In the genomic region with DNA sequence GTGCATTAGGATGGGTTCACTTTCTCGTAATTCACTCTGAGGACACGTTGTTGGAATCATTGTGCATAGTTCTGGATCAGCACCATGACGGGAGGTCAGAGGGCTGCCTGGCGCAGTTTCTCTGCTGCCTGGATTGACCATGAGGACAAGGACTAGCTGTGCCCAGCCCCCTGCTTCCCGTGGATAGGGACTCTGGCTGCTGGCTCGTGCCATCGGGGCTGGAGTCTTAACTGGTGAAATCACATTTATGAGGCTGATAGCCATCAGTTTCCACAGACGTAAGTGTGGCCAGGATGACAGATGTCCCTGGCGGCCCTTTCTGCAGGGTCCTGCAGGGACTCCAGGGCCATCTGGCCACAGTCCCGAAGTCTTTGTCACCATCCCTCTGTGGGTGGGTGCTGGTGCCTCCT, we compare ENCODE assay signal across 12 cellular contexts. TPM values are rescaled to one million over a fixed set of nuclear protein-coding genes. Genes with fewer than 3 reads are reported as not detected.
DNase-seq lines count a peak whose midpoint lies in the region; ATAC-seq, FAIRE-seq and TF ChIP-seq lines count a peak whose summit lies in the region.
"Had no signal": no experiment of that assay in that cellular context is flagged by ENCODE, and none has a peak within 500 bp of the region (broad histone marks: within the 10 kb centered on the region; RNA-seq: fewer than 3 reads in every experiment).

No MANE protein-coding gene starts in this region.

- TF ChIP-seq CTCF in kidney (IDR thresholded peaks at IDR 0.05; ENCODE audit: borderline replicate concordance, extremely low read depth, insufficient read depth), result no peak
- TF ChIP-seq CTCF in smooth muscle cell (IDR thresholded peaks at IDR 0.05; ENCODE audit: borderline replicate concordance, insufficient read depth, poor library complexity, severe bottlenecking), result no peak
- TF ChIP-seq CTCF in mammary epithelial cell (conservative IDR thresholded peaks at IDR 0.05 in 1 of 2, IDR thresholded peaks at IDR 0.05 in 1 of 2; ENCODE audit: extremely low read depth in 1 of 2, insufficient read depth in 1 of 2, low read depth in 1 of 2, low read length in 2 of 2), result no peak

- no peaks in the 10 kb centered on the region for H3F3A ChIP-seq in smooth muscle cell (ENCODE audit: low read depth)

- BruUV-seq in mammary epithelial cell (replicated peaks; lab: Mats Ljungman, UMichigan), result no TSS peak

- 32% methylated on average over 10 of the region's 10 CpGs for WGBS in smooth muscle cell (ENCODE audit: low lambda C conversion rate)
- WGBS in mammary epithelial cell (ENCODE audit: low coverage, missing lambda C conversion rate), result 46% methylated on average over 10 of the region's 10 CpGs

- DNase-seq in EH (ENCODE audit: low read depth) (peak; percentile 72), adipocyte (ENCODE audit: low read depth) (no peak), kidney (peak; percentile 93), smooth muscle cell (lab: John Stamatoyannopoulos, UW; ENCODE audit: unreplicated experiment) (no peak), mammary epithelial cell (no peak), DMS79 treated with DMSO at 0.1 percent for 48 hours (lab: John Stamatoyannopoulos, UW) (no peak)
- DNase-seq: activated T-cell treated with anti-CD3 and anti-CD28 coated beads, Interleukin-2, amount 50 U/mL, for 72 hours; NCI-H226; RPMI8226 had no signal

- CTCF ChIA-PET in mammary epithelial cell (lab: Charles Lee; ENCODE audit: low non-redundant PET), result no interaction called here

- H3K79me2 ChIP-seq in smooth muscle cell (ENCODE audit: low read depth) (no peaks in the 10 kb centered on the region), mammary epithelial cell (ENCODE audit: insufficient read depth, low read length) (peaks cover 4% of the 10 kb centered on the region)

- H3K4me3 ChIP-seq in adipocyte (ENCODE audit: low read length), result no peak overlapping the region
- no peak overlapping the region for H3K4me3 ChIP-seq in kidney (ENCODE audit: low read length in 2 of 2)
- no peak overlapping the region for H3K4me3 ChIP-seq in smooth muscle cell
- no peak overlapping the region for H3K4me3 ChIP-seq in mammary epithelial cell (replicated peaks in 1 of 3; ENCODE audit: insufficient read depth in 1 of 3, low read depth in 2 of 3, low read length in 3 of 3)

- peaks cover 42% of the 10 kb centered on the region for H3K4me1 ChIP-seq in adipocyte (ENCODE audit: control insufficient read depth, insufficient read depth, low read length)
- H3K4me1 ChIP-seq in kidney (ENCODE audit: control insufficient read depth in 1 of 2, insufficient read depth in 1 of 2, low read depth in 1 of 2, low read length in 2 of 2), result peaks cover 14 to 17% of the 10 kb centered on the region in 2 donors
- H3K4me1 ChIP-seq in smooth muscle cell (ENCODE audit: low read depth), result no peaks in the 10 kb centered on the region
- H3K4me1 ChIP-seq in mammary epithelial cell (ENCODE audit: insufficient read depth, low read length), result peaks cover 18% of the 10 kb centered on the region

- no peak for FAIRE-seq in kidney (lab: Jason Lieb, UNC)
- FAIRE-seq: endometrium had no signal

- H3K4me2 ChIP-seq in smooth muscle cell (peak overlapping the region; percentile 0), mammary epithelial cell (ENCODE audit: insufficient read depth, low read depth, low read length) (no peak overlapping the region)

- H3K27ac ChIP-seq in kidney (ENCODE audit: low read depth in 2 of 2, low read length in 2 of 2) (peak overlapping the region in 1 of 2 donors; percentile 26), smooth muscle cell (ENCODE audit: low read depth) (no peak overlapping the region), mammary epithelial cell (ENCODE audit: insufficient read depth, low read depth, low read length) (no peak overlapping the region)

- H3K9me3 ChIP-seq in adipocyte (ENCODE audit: control insufficient read depth, low read length) (no peaks in the 10 kb centered on the region), kidney (ENCODE audit: control insufficient read depth in 1 of 2, low read length in 2 of 2) (no peaks in the 10 kb centered on the region), smooth muscle cell (replicated peaks; ENCODE audit: low read depth) (no peaks in the 10 kb centered on the region), mammary epithelial cell (replicated peaks; ENCODE audit: insufficient read depth, low read length) (no peaks in the 10 kb centered on the region)

- no peak for ATAC-seq in GM19455 (IDR thresholded peaks at IDR 0.05; ENCODE audit: unreplicated experiment)
- no peak for ATAC-seq in HG02610 (IDR thresholded peaks at IDR 0.05; ENCODE audit: unreplicated experiment)
- ATAC-seq: activated T-cell treated with anti-CD3 and anti-CD28 coated beads, Interleukin-2, amount 50 U/mL, for 72 hours had no signal

- H4K20me1 ChIP-seq in smooth muscle cell (ENCODE audit: low read depth) (peaks cover 85% of the 10 kb centered on the region), mammary epithelial cell (ENCODE audit: insufficient read depth, low read length) (no peaks in the 10 kb centered on the region)

- H3K36me3 ChIP-seq in adipocyte (ENCODE audit: control insufficient read depth, insufficient read depth, low read length, severe bottlenecking) (no peaks in the 10 kb centered on the region), kidney (ENCODE audit: control insufficient read depth in 1 of 2, insufficient read depth in 2 of 2, low read length in 2 of 2) (no peaks in the 10 kb centered on the region), smooth muscle cell (ENCODE audit: low read depth) (no peaks in the 10 kb centered on the region), mammary epithelial cell (ENCODE audit: insufficient read depth, low read length) (no peaks in the 10 kb centered on the region)

- H3K9ac ChIP-seq in adipocyte (ENCODE audit: low read length), result peak overlapping the region; percentile 18
- peak overlapping the region in 1 of 2 donors; percentile 17 for H3K9ac ChIP-seq in kidney (ENCODE audit: low read length in 2 of 2)
- no peak overlapping the region for H3K9ac ChIP-seq in smooth muscle cell (ENCODE audit: low read depth)
- no peak overlapping the region for H3K9ac ChIP-seq in mammary epithelial cell (ENCODE audit: insufficient read depth, low read length)

- dilution Hi-C loops in mammary epithelial cell (cut with HindIII; ENCODE audit: low sequenced_read_pairs), result no loop called here

- intact Hi-C loops in kidney (cut with DNase I) (no loop called here), mammary epithelial cell (cut with micrococcal nuclease) (no loop called here)

- H2AFZ ChIP-seq in smooth muscle cell (ENCODE audit: low read depth), result no peak overlapping the region
- no peak overlapping the region for H2AFZ ChIP-seq in mammary epithelial cell (ENCODE audit: low read depth, low read length)

- no peaks in the 10 kb centered on the region for H3K27me3 ChIP-seq in adipocyte (replicated peaks; ENCODE audit: control insufficient read depth, insufficient read depth, low read length)
- no peaks in the 10 kb centered on the region for H3K27me3 ChIP-seq in smooth muscle cell (ENCODE audit: low read depth)
- no peaks in the 10 kb centered on the region for H3K27me3 ChIP-seq in mammary epithelial cell (ENCODE audit: insufficient read depth, low read length)

- in situ Hi-C loops in mammary epithelial cell (cut with MboI; ENCODE audit: low sequenced_read_pairs in 2 of 2), result no loop called here

RNA-seq across cellular contexts. Expression of gene GRAMD4, which starts 24.1 kb away (rescaled TPM):
- total RNA-seq in kidney, result 58.2 TPM
- polyA plus RNA-seq in kidney (ENCODE audit: insufficient read depth, low read depth, low replicate concordance), result 12.1 TPM
- 7.5 and 16.6 TPM in 2 replicates for total RNA-seq in smooth muscle cell
- polyA plus RNA-seq in smooth muscle cell, result 14.5 and 15.5 TPM in 2 replicates
- 10 to 100 TPM; 19.2 to 58.8 TPM for total RNA-seq in mammary epithelial cell
- polyA plus RNA-seq in mammary epithelial cell, result 17.7 TPM
- polyA minus RNA-seq in mammary epithelial cell, result 3.0 TPM

RNA-seq across cellular contexts. Expression of gene CELSR1, which starts 58.6 kb away (rescaled TPM):
- total RNA-seq in kidney (49.9 TPM), smooth muscle cell (15.2 and 17.6 TPM in 2 replicates), mammary epithelial cell (10 to 100 TPM; 66.6 to 69.5 TPM)
- polyA plus RNA-seq in kidney (ENCODE audit: insufficient read depth, low read depth, low replicate concordance) (15.7 TPM), smooth muscle cell (3.6 and 12.3 TPM in 2 replicates), mammary epithelial cell (33.4 TPM)
- 52.9 TPM for polyA minus RNA-seq in mammary epithelial cell

Comparison
In these comparisons a context has a peak if more than half of its experiments do, and no peak if none do; other contexts are left out.
1. DNase-seq: peak in EH (single experiment) and kidney (single experiment); none in adipocyte (single experiment), smooth muscle cell (single experiment), mammary epithelial cell (single experiment) and DMS79 treated with DMSO at 0.1 percent for 48 hours (single experiment).